In genomic region chr12:93803408-93803807, GRCh38 we compare ENCODE assay signal across 1 cellular context.
TF ChIP-seq lines count a peak whose summit lies in the region.

No MANE protein-coding gene starts in this region.

TF ChIP-seq in HepG2, 621 proteins besides CTCF, POLR2A, EP300 and RAD21 (continued from another document):
- TF ChIP-seq, protein P1, sequence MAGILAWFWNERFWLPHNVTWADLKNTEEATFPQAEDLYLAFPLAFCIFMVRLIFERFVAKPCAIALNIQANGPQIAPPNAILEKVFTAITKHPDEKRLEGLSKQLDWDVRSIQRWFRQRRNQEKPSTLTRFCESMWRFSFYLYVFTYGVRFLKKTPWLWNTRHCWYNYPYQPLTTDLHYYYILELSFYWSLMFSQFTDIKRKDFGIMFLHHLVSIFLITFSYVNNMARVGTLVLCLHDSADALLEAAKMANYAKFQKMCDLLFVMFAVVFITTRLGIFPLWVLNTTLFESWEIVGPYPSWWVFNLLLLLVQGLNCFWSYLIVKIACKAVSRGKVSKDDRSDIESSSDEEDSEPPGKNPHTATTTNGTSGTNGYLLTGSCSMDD (CRISPR knock-in tag; IDR thresholded peaks at IDR 0.05) = no peak
- TF ChIP-seq GTF2F1 (IDR thresholded peaks at IDR 0.05; ENCODE audit: low read length) = no peak
- TF ChIP-seq, protein P2, sequence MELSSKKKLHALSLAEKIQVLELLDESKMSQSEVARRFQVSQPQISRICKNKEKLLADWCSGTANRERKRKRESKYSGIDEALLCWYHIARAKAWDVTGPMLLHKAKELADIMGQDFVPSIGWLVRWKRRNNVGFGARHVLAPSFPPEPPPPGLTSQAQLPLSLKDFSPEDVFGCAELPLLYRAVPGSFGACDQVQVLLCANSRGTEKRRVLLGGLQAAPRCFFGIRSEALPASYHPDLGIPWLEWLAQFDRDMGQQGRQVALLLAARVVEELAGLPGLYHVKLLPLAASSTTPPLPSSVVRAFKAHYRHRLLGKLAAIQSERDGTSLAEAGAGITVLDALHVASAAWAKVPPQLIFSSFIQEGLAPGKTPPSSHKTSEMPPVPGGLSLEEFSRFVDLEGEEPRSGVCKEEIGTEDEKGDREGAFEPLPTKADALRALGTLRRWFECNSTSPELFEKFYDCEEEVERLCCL (CRISPR knock-in tag; IDR thresholded peaks at IDR 0.05; ENCODE audit: borderline replicate concordance) = no peak
- no peak for TF ChIP-seq FOXP1 (IDR thresholded peaks at IDR 0.05)
- no peak for TF ChIP-seq FOXP1 (CRISPR knock-in tag; IDR thresholded peaks at IDR 0.05)
- no peak for TF ChIP-seq STAG1 (CRISPR knock-in tag; IDR thresholded peaks at IDR 0.05)
- no peak for TF ChIP-seq FUBP1 (CRISPR knock-in tag; IDR thresholded peaks at IDR 0.05; ENCODE audit: borderline replicate concordance)
- TF ChIP-seq ZNF660 (CRISPR knock-in tag; IDR thresholded peaks at IDR 0.05; ENCODE audit: borderline replicate concordance, low read depth) = no peak
- no peak for TF ChIP-seq ZBTB42 (CRISPR knock-in tag; IDR thresholded peaks at IDR 0.05)
- TF ChIP-seq, protein P3, sequence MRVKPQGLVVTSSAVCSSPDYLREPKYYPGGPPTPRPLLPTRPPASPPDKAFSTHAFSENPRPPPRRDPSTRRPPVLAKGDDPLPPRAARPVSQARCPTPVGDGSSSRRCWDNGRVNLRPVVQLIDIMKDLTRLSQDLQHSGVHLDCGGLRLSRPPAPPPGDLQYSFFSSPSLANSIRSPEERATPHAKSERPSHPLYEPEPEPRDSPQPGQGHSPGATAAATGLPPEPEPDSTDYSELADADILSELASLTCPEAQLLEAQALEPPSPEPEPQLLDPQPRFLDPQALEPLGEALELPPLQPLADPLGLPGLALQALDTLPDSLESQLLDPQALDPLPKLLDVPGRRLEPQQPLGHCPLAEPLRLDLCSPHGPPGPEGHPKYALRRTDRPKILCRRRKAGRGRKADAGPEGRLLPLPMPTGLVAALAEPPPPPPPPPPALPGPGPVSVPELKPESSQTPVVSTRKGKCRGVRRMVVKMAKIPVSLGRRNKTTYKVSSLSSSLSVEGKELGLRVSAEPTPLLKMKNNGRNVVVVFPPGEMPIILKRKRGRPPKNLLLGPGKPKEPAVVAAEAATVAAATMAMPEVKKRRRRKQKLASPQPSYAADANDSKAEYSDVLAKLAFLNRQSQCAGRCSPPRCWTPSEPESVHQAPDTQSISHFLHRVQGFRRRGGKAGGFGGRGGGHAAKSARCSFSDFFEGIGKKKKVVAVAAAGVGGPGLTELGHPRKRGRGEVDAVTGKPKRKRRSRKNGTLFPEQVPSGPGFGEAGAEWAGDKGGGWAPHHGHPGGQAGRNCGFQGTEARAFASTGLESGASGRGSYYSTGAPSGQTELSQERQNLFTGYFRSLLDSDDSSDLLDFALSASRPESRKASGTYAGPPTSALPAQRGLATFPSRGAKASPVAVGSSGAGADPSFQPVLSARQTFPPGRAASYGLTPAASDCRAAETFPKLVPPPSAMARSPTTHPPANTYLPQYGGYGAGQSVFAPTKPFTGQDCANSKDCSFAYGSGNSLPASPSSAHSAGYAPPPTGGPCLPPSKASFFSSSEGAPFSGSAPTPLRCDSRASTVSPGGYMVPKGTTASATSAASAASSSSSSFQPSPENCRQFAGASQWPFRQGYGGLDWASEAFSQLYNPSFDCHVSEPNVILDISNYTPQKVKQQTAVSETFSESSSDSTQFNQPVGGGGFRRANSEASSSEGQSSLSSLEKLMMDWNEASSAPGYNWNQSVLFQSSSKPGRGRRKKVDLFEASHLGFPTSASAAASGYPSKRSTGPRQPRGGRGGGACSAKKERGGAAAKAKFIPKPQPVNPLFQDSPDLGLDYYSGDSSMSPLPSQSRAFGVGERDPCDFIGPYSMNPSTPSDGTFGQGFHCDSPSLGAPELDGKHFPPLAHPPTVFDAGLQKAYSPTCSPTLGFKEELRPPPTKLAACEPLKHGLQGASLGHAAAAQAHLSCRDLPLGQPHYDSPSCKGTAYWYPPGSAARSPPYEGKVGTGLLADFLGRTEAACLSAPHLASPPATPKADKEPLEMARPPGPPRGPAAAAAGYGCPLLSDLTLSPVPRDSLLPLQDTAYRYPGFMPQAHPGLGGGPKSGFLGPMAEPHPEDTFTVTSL (CRISPR knock-in tag; IDR thresholded peaks at IDR 0.05; ENCODE audit: borderline replicate concordance) = no peak
- no peak for TF ChIP-seq HOMEZ (CRISPR knock-in tag; IDR thresholded peaks at IDR 0.05; ENCODE audit: low read depth)
- TF ChIP-seq ZKSCAN1 (IDR thresholded peaks at IDR 0.05; ENCODE audit: low read length) = no peak
TF ChIP-seq in HepG2: peak in this region for 0.
